Comparison of ENCODE assay signal across 13 cellular contexts in genomic region chr7:70506463-70506862, GRCh38.
DNase-seq lines count a peak whose midpoint lies in the region; ATAC-seq and TF ChIP-seq lines count a peak whose summit lies in the region.
"Had no signal": no experiment of that assay in that cellular context is flagged by ENCODE, and none has a peak within 500 bp of the region (broad histone marks: within the 10 kb centered on the region; RNA-seq: fewer than 3 reads in every experiment).

No MANE protein-coding gene starts in this region.

- H3K27me3 Mint-ChIP-seq in stimulated activated naive CD8-positive, alpha-beta T cell treated with anti-CD3 and anti-CD28 coated beads, Interleukin-15, amount 100 ng/mL, for 72 hours = no peaks in the 10 kb centered on the region

- H3K4me2 ChIP-seq in hepatocyte = no peak overlapping the region

- H3K4me3 Mint-ChIP-seq in stimulated activated naive CD8-positive, alpha-beta T cell treated with anti-CD3 and anti-CD28 coated beads, Interleukin-15, amount 100 ng/mL, for 72 hours = no peak overlapping the region

- peak; percentile 3 for DNase-seq in stimulated activated naive CD8-positive, alpha-beta T cell treated with anti-CD3 and anti-CD28 coated beads, Interleukin-15, Interleukin-2, amounts not matched to agents 100 U/mL and 50 U/mL, for 24 hours
- no peak for DNase-seq in stimulated activated naive CD8-positive, alpha-beta T cell treated with anti-CD3 and anti-CD28 coated beads, Interleukin-15, amount 100 ng/mL, for 72 hours
- DNase-seq in NCI-H748 treated with DMSO at 0.1 percent for 48 hours (lab: John Stamatoyannopoulos, UW) = peak; percentile 73
- DNase-seq in hepatocyte (ENCODE audit: low spot score) = peak; percentile 53
- DNase-seq in hippocampal formation (lab: John Stamatoyannopoulos, UW) = no peak
- DNase-seq in AG08395 (ENCODE audit: low spot score) = no peak
- no peak for DNase-seq in upper lobe of right lung
- no peak for DNase-seq in stimulated activated CD4-positive, alpha-beta T cell treated with anti-CD3 and anti-CD28 coated beads, Interleukin-4, amount 100 ng/mL, for 4 hours
- DNase-seq: AML-193; stimulated activated CD4-positive, alpha-beta T cell treated with anti-CD3 and anti-CD28 coated beads, Interleukin-2, amount 100 ng/mL, for 24 hours had no signal

- H3K9me3 Mint-ChIP-seq in stimulated activated naive CD8-positive, alpha-beta T cell treated with anti-CD3 and anti-CD28 coated beads, Interleukin-15, amount 100 ng/mL, for 72 hours = no peaks in the 10 kb centered on the region

- intact Hi-C loops in upper lobe of right lung (cut with DNase I) = no loop called here

- ATAC-seq in stimulated activated naive CD8-positive, alpha-beta T cell treated with anti-CD3 and anti-CD28 coated beads, Interleukin-15, Interleukin-2, amounts not matched to agents 100 U/mL and 50 U/mL, for 24 hours = no peak
- no peak for ATAC-seq in stimulated activated naive CD8-positive, alpha-beta T cell treated with anti-CD3 and anti-CD28 coated beads, Interleukin-15, amount 100 ng/mL, for 72 hours
- ATAC-seq in upper lobe of right lung = no peak
- ATAC-seq: Panc1 had no signal

- H3K4me1 ChIP-seq in hepatocyte (ENCODE audit: insufficient read depth) (no peaks in the 10 kb centered on the region), upper lobe of right lung (no peaks in the 10 kb centered on the region)
- H3K4me1 ChIP-seq: breast epithelium had no signal

- H3K9me3 ChIP-seq in hepatocyte (ENCODE audit: low read depth) = no peaks in the 10 kb centered on the region
- H3K9me3 ChIP-seq in upper lobe of right lung = no peaks in the 10 kb centered on the region
- H3K9me3 ChIP-seq: breast epithelium, neutrophil had no signal

- no peak overlapping the region for H2AFZ ChIP-seq in hepatocyte

- H3K27ac ChIP-seq in hepatocyte (no peak overlapping the region), upper lobe of right lung (no peak overlapping the region)
- H3K27ac ChIP-seq: breast epithelium, neutrophil had no signal

- H3K27me3 ChIP-seq in hepatocyte (no peaks in the 10 kb centered on the region), upper lobe of right lung (no peaks in the 10 kb centered on the region)
- H3K27me3 ChIP-seq: breast epithelium, neutrophil had no signal

- H3K4me3 ChIP-seq in hepatocyte (no peak overlapping the region), upper lobe of right lung (no peak overlapping the region)
- H3K4me3 ChIP-seq: breast epithelium had no signal

- no peaks in the 10 kb centered on the region for H3K79me2 ChIP-seq in hepatocyte

- no peaks in the 10 kb centered on the region for H3K4me1 Mint-ChIP-seq in stimulated activated naive CD8-positive, alpha-beta T cell treated with anti-CD3 and anti-CD28 coated beads, Interleukin-15, amount 100 ng/mL, for 72 hours

- WGBS in hepatocyte (ENCODE audit: low lambda C conversion rate, missing lambda C conversion rate) = 44% methylated on average over 7 of the region's 7 CpGs

- H3K36me3 ChIP-seq in hepatocyte (replicated peaks; ENCODE audit: insufficient read depth, low read depth) (no peaks in the 10 kb centered on the region), upper lobe of right lung (no peaks in the 10 kb centered on the region)
- H3K36me3 ChIP-seq: breast epithelium, neutrophil had no signal

- TF ChIP-seq CTCF in hepatocyte (IDR thresholded peaks at IDR 0.05; ENCODE audit: poor library complexity) = peak; percentile 41
- TF ChIP-seq CTCF in upper lobe of right lung (IDR thresholded peaks at IDR 0.05) = no peak

- H4K20me1 ChIP-seq in hepatocyte (ENCODE audit: insufficient read depth, poor library complexity, severe bottlenecking) = no peaks in the 10 kb centered on the region

- no peaks in the 10 kb centered on the region for H3K9me2 ChIP-seq in hepatocyte (replicated peaks; ENCODE audit: insufficient read depth)

- no peak overlapping the region for H3K27ac Mint-ChIP-seq in stimulated activated naive CD8-positive, alpha-beta T cell treated with anti-CD3 and anti-CD28 coated beads, Interleukin-15, amount 100 ng/mL, for 72 hours

Comparison
In these comparisons a context has a peak if more than half of its experiments do, and no peak if none do; other contexts are left out.
1. DNase-seq: peak in stimulated activated naive CD8-positive, alpha-beta T cell treated with anti-CD3 and anti-CD28 coated beads, Interleukin-15, Interleukin-2, amounts not matched to agents 100 U/mL and 50 U/mL, for 24 hours (single experiment), NCI-H748 treated with DMSO at 0.1 percent for 48 hours (single experiment) and hepatocyte (single experiment); none in stimulated activated naive CD8-positive, alpha-beta T cell treated with anti-CD3 and anti-CD28 coated beads, Interleukin-15, amount 100 ng/mL, for 72 hours (0 of 2), hippocampal formation (0 of 2), AG08395 (single experiment), upper lobe of right lung (single experiment) and stimulated activated CD4-positive, alpha-beta T cell treated with anti-CD3 and anti-CD28 coated beads, Interleukin-4, amount 100 ng/mL, for 4 hours (0 of 2).